In genomic region chr15:63354771-63355650, GRCh38 we compare ENCODE assay signal across 23 cellular contexts. TPM values are rescaled to one million over a fixed set of nuclear protein-coding genes. Genes with fewer than 3 reads are reported as not detected.
DNase-seq lines count a peak whose midpoint lies in the region; ATAC-seq and TF ChIP-seq lines count a peak whose summit lies in the region.
"Had no signal": no experiment of that assay in that cellular context is flagged by ENCODE, and none has a peak within 500 bp of the region (broad histone marks: within the 10 kb centered on the region; RNA-seq: fewer than 3 reads in every experiment).

No MANE protein-coding gene starts in this region.

- H3K27me3 Mint-ChIP-seq in brain (no peaks in the 10 kb centered on the region), neural crest cell (ENCODE audit: low read depth) (no peaks in the 10 kb centered on the region)
- no peaks in the 10 kb centered on the region for H3K27me3 Mint-ChIP-seq in activated T-cell treated with anti-CD3 and anti-CD28 coated beads, Interleukin-2, amount 50 U/mL, for 24 hours

- in situ Hi-C loops in HAP-1 (cut with MboI; ENCODE audit: low sequenced_read_pairs) = no loop called here

- H3K4me1 ChIP-seq in HAP-1 = no peaks in the 10 kb centered on the region

- TF ChIP-seq CTCF in brain (conservative IDR thresholded peaks at IDR 0.05) = no peak
- TF ChIP-seq CTCF in neural crest cell (conservative IDR thresholded peaks at IDR 0.05) = no peak

- no peaks in the 10 kb centered on the region for H3K9me3 ChIP-seq in HAP-1
- H3K9me3 ChIP-seq: SJCRH30, uterus had no signal

- no peak overlapping the region for H3K4me3 ChIP-seq in HAP-1
- H3K4me3 ChIP-seq: SJCRH30, uterus had no signal

- peak overlapping the region in 4 of 5 experiments; percentile 30 to 84 (median 56) for H3K27ac Mint-ChIP-seq in brain
- H3K27ac Mint-ChIP-seq in neural crest cell (ENCODE audit: unreplicated experiment) = peak overlapping the region; percentile 23
- H3K27ac Mint-ChIP-seq in activated T-cell treated with anti-CD3 and anti-CD28 coated beads, Interleukin-2, amount 50 U/mL, for 24 hours = no peak overlapping the region
- H3K27ac Mint-ChIP-seq: activated CD4-positive, alpha-beta T cell treated with anti-CD3 and anti-CD28 coated beads for 36 hours; activated T-cell treated with anti-CD3 and anti-CD28 coated beads, Interleukin-2, amount 50 U/mL, for 72 hours; natural killer cell had no signal

- H3K4me1 Mint-ChIP-seq in brain (peaks cover 34% of the 10 kb centered on the region), neural crest cell (peaks cover 19% of the 10 kb centered on the region)
- H3K4me1 Mint-ChIP-seq in activated T-cell treated with anti-CD3 and anti-CD28 coated beads, Interleukin-2, amount 50 U/mL, for 24 hours (ENCODE audit: low read depth) = no peaks in the 10 kb centered on the region
- H3K4me1 Mint-ChIP-seq: activated CD4-positive, alpha-beta T cell treated with anti-CD3 and anti-CD28 coated beads for 36 hours; central memory CD8-positive, alpha-beta T cell; natural killer cell had no signal

- H3K9me3 Mint-ChIP-seq in brain (peaks cover 0 to 2% (median 0%) of the 10 kb centered on the region in 5 experiments), neural crest cell (no peaks in the 10 kb centered on the region)
- H3K9me3 Mint-ChIP-seq in activated T-cell treated with anti-CD3 and anti-CD28 coated beads, Interleukin-2, amount 50 U/mL, for 24 hours = no peaks in the 10 kb centered on the region
- H3K9me3 Mint-ChIP-seq: activated T-cell treated with anti-CD3 and anti-CD28 coated beads, Interleukin-2, amount 50 U/mL, for 72 hours; central memory CD8-positive, alpha-beta T cell; natural killer cell had no signal

- ATAC-seq in GM18520 (IDR thresholded peaks at IDR 0.05; ENCODE audit: unreplicated experiment) (no peak), GM18511 (IDR thresholded peaks at IDR 0.05; ENCODE audit: unreplicated experiment) (no peak)
- ATAC-seq: activated CD4-positive, alpha-beta T cell treated with anti-CD3 and anti-CD28 coated beads for 36 hours; activated T-cell treated with anti-CD3 and anti-CD28 coated beads, Interleukin-2, amount 50 U/mL, for 72 hours; natural killer cell had no signal

- no peaks in the 10 kb centered on the region for H3K36me3 ChIP-seq in HAP-1 (replicated peaks)
- H3K36me3 ChIP-seq: SJCRH30, uterus had no signal

- H3K4me3 Mint-ChIP-seq in brain (no peak overlapping the region), neural crest cell (no peak overlapping the region)
- H3K4me3 Mint-ChIP-seq in activated T-cell treated with anti-CD3 and anti-CD28 coated beads, Interleukin-2, amount 50 U/mL, for 24 hours = no peak overlapping the region
- H3K4me3 Mint-ChIP-seq: activated CD4-positive, alpha-beta T cell treated with anti-CD3 and anti-CD28 coated beads for 36 hours; activated T-cell treated with anti-CD3 and anti-CD28 coated beads, Interleukin-2, amount 50 U/mL, for 72 hours; central memory CD8-positive, alpha-beta T cell; natural killer cell had no signal

- peaks cover 99% of the 10 kb centered on the region for H3K27me3 ChIP-seq in HAP-1 (ENCODE audit: low read depth)
- H3K27me3 ChIP-seq: SJCRH30, uterus had no signal

- DNase-seq in COLO668 (lab: John Stamatoyannopoulos, UW; ENCODE audit: unreplicated experiment) (peak; percentile 38), HuH-7.5 (ENCODE audit: low spot score) (peak; percentile 27), neural crest cell (ENCODE audit: low read depth, low spot score) (no peak), HAP-1 (ENCODE audit: low spot score in 2 of 2) (no peak)
- no peak for DNase-seq in activated T-cell treated with anti-CD3 and anti-CD28 coated beads, Interleukin-2, amount 50 U/mL, for 24 hours
- DNase-seq: activated CD4-positive, alpha-beta T cell treated with anti-CD3 and anti-CD28 coated beads for 36 hours; activated naive CD4-positive, alpha-beta T cell treated with anti-CD3 and anti-CD28 coated beads, Interleukin-2, amount 50 U/mL, for 16 hours; activated T-cell treated with anti-CD3 and anti-CD28 coated beads, Interleukin-2, amount 50 U/mL, for 72 hours; anterior cingulate cortex; DMS153; KG1; natural killer cell; NCI-H146; NCI-H748 treated with DMSO at 0.1 percent for 48 hours; posterior cingulate gyrus; SJCRH30; T-helper 1 cell; uterus had no signal

- no peaks in the 10 kb centered on the region for H3K36me3 Mint-ChIP-seq in brain
- no peaks in the 10 kb centered on the region for H3K36me3 Mint-ChIP-seq in neural crest cell (ENCODE audit: low read depth)
- H3K36me3 Mint-ChIP-seq in activated T-cell treated with anti-CD3 and anti-CD28 coated beads, Interleukin-2, amount 50 U/mL, for 24 hours (ENCODE audit: low read depth) = no peaks in the 10 kb centered on the region
- H3K36me3 Mint-ChIP-seq: natural killer cell had no signal

RNA-seq across cellular contexts. Expression of gene CA12, which starts 26.6 kb away (rescaled TPM):
- 0.68 TPM for polyA plus RNA-seq in brain (ENCODE audit: insufficient read depth, low read depth, low replicate concordance)
- 1.1 TPM in 2 replicates for total RNA-seq in neural crest cell
- total RNA-seq: activated CD8-positive, alpha-beta memory T cell treated with anti-CD3 and anti-CD28 coated beads for 36 hours; natural killer cell had no signal

Comparison
In these comparisons a context has a peak if more than half of its experiments do, and no peak if none do; other contexts are left out.
1. DNase-seq: peak in COLO668 (single experiment) and HuH-7.5 (single experiment); none in neural crest cell (single experiment), HAP-1 (0 of 2) and activated T-cell treated with anti-CD3 and anti-CD28 coated beads, Interleukin-2, amount 50 U/mL, for 24 hours (single experiment).